In the genomic region with DNA sequence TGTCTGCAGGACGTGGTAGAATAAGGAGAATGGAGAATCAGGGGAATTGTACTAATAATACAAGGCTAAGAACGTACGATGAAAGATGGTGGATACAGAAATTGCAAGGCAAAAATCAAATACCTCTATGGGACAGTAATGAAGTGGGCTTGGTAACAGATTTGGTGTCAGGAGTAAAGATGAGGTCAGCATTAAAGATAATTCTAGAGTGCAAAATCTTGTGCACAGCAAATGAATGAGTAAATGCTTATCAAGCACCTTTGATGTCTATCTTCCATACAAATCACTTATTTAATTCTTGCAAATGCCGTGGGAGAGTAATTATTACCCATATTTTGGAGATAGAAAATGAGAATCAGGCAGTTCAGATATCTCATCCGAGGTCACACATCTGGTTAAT, we compare ENCODE assay signal across 26 cellular contexts.
"Had no signal": no experiment of that assay in that cellular context is flagged by ENCODE, and none has a peak within 500 bp of the region (broad histone marks: within the 10 kb centered on the region; RNA-seq: fewer than 3 reads in every experiment).

No MANE protein-coding gene starts in this region.

- H3K4me3 Mint-ChIP-seq: mesothelial cell of epicardium; naive thymus-derived CD4-positive, alpha-beta T cell had no signal

- ATAC-seq: esophagus mucosa; gastrocnemius medialis; heart right ventricle; left cardiac atrium; left lung; left ventricle myocardium superior; lower lobe of right lung; mucosa of descending colon; naive thymus-derived CD4-positive, alpha-beta T cell had no signal

- FAIRE-seq: colon, islet of Langerhans, keratinocyte had no signal

- H3K4me1 ChIP-seq: esophagus squamous epithelium, gastrocnemius medialis, heart right ventricle, left lung, lower lobe of right lung had no signal

- H3K27ac Mint-ChIP-seq: mesothelial cell of epicardium; naive thymus-derived CD4-positive, alpha-beta T cell had no signal

- DNase-seq: dermis blood vessel endothelial cell; dorsolateral prefrontal cortex; effector CD4-positive, alpha-beta T cell; effector memory CD4-positive, alpha-beta T cell; esophagus squamous epithelium; foreskin fibroblast; foreskin melanocyte; gastrocnemius medialis; glutamatergic neuron; head of caudate nucleus; heart right ventricle; hippocampal formation; left cardiac atrium; left lung; left ventricle myocardium superior; lower lobe of right lung; mesenchymal stem cell; mucosa of descending colon; naive thymus-derived CD4-positive, alpha-beta T cell had no signal

- H3K27ac ChIP-seq: coronary artery, dorsolateral prefrontal cortex, epithelial cell of prostate, esophagus squamous epithelium, gastrocnemius medialis, heart right ventricle, left lung, lower lobe of right lung had no signal

- H3K27me3 Mint-ChIP-seq: naive thymus-derived CD4-positive, alpha-beta T cell had no signal

- H3K27me3 ChIP-seq: dorsolateral prefrontal cortex, esophagus squamous epithelium, gastrocnemius medialis, heart right ventricle, left lung had no signal

- H3K4me1 Mint-ChIP-seq: mesothelial cell of epicardium had no signal

- H3K9me3 ChIP-seq: gastrocnemius medialis, lower lobe of right lung had no signal

- H3K4me3 ChIP-seq: coronary artery, dorsolateral prefrontal cortex, esophagus squamous epithelium, gastrocnemius medialis, heart right ventricle, left lung, lower lobe of right lung, mucosa of descending colon had no signal
